In genomic region chr7:918118-918425, GRCh38 we compare ENCODE assay signal across 23 cellular contexts. TPM values are rescaled to one million over a fixed set of nuclear protein-coding genes. Genes with fewer than 3 reads are reported as not detected.
A peak's percentile ranks its signal among the peaks of the same experiment; 100 is the strongest.
DNase-seq lines count a peak whose midpoint lies in the region; ATAC-seq and TF ChIP-seq lines count a peak whose summit lies in the region.
"Had no signal": no experiment of that assay in that cellular context is flagged by ENCODE, and none has a peak within 500 bp of the region (broad histone marks: within the 10 kb centered on the region; RNA-seq: fewer than 3 reads in every experiment).

No MANE protein-coding gene starts in this region.

- peaks cover 10% of the 10 kb centered on the region for H3K27me3 Mint-ChIP-seq in activated naive CD4-positive, alpha-beta T cell treated with anti-CD3 and anti-CD28 coated beads, Interleukin-2, amount 10 ng/mL, durations not matched to agents 7 days and 5 days
- H3K27me3 Mint-ChIP-seq in Calu3 (ENCODE audit: unreplicated experiment): no peaks in the 10 kb centered on the region
- H3K27me3 Mint-ChIP-seq: activated CD4-positive, alpha-beta T cell treated with anti-CD3 and anti-CD28 coated beads, Interleukin-2, amount 10 ng/mL, durations not matched to agents 24 days and 14 days; activated T-cell treated with anti-CD3 and anti-CD28 coated beads, Interleukin-2, amount 50 U/mL, for 24 hours; CD4-positive, alpha-beta T cell had no signal

- H3K4me3 Mint-ChIP-seq in activated naive CD4-positive, alpha-beta T cell treated with anti-CD3 and anti-CD28 coated beads, Interleukin-2, amount 10 ng/mL, durations not matched to agents 7 days and 5 days: no peak overlapping the region
- H3K4me3 Mint-ChIP-seq in Calu3 (ENCODE audit: low read depth, unreplicated experiment): no peak overlapping the region
- H3K4me3 Mint-ChIP-seq: activated CD4-positive, alpha-beta T cell treated with anti-CD3 and anti-CD28 coated beads, Interleukin-2, amount 10 ng/mL, durations not matched to agents 24 days and 14 days; activated T-cell treated with anti-CD3 and anti-CD28 coated beads, Interleukin-2, amount 50 U/mL, for 24 hours; brain; CD4-positive, alpha-beta T cell; GM23338; IgD-negative memory B cell; stimulated activated effector memory CD8-positive, alpha-beta T cell treated with anti-CD3 and anti-CD28 coated beads, Interleukin-12 subunit alpha, Interleukin-12 subunit beta, amount 100 ng/mL, for 72 hours had no signal

- no peak for TF ChIP-seq CTCF in Calu3 (IDR thresholded peaks at IDR 0.05; ENCODE audit: unreplicated experiment)
- TF ChIP-seq CTCF in mucosa of descending colon (IDR thresholded peaks at IDR 0.05): no peak

- no peaks in the 10 kb centered on the region for H3K36me3 Mint-ChIP-seq in activated naive CD4-positive, alpha-beta T cell treated with anti-CD3 and anti-CD28 coated beads, Interleukin-2, amount 10 ng/mL, durations not matched to agents 7 days and 5 days
- H3K36me3 Mint-ChIP-seq in Calu3 (ENCODE audit: insufficient read depth, unreplicated experiment): peaks cover 84% of the 10 kb centered on the region
- H3K36me3 Mint-ChIP-seq: brain, IgD-negative memory B cell, neural progenitor cell had no signal

- intact Hi-C loops in Calu3 (cut with micrococcal nuclease; ENCODE audit: unreplicated experiment): no loop called here
- intact Hi-C loops in mucosa of descending colon (cut with DNase I, micrococcal nuclease): no loop called here

- H3K4me1 Mint-ChIP-seq in activated naive CD4-positive, alpha-beta T cell treated with anti-CD3 and anti-CD28 coated beads, Interleukin-2, amount 10 ng/mL, durations not matched to agents 7 days and 5 days: peaks cover 16% of the 10 kb centered on the region
- H3K4me1 Mint-ChIP-seq in Calu3 (ENCODE audit: low read depth, unreplicated experiment): peaks cover 68% of the 10 kb centered on the region
- H3K4me1 Mint-ChIP-seq: GM23338 had no signal

- no peaks in the 10 kb centered on the region for H3K9me3 ChIP-seq in mucosa of descending colon
- H3K9me3 ChIP-seq: A549, adrenal gland, esophagus muscularis mucosa had no signal

- H3K9me3 Mint-ChIP-seq in activated naive CD4-positive, alpha-beta T cell treated with anti-CD3 and anti-CD28 coated beads, Interleukin-2, amount 10 ng/mL, durations not matched to agents 7 days and 5 days: no peaks in the 10 kb centered on the region
- H3K9me3 Mint-ChIP-seq in Calu3 (ENCODE audit: low read depth, unreplicated experiment): no peaks in the 10 kb centered on the region
- H3K9me3 Mint-ChIP-seq: activated CD4-positive, alpha-beta T cell treated with anti-CD3 and anti-CD28 coated beads, Interleukin-2, amount 10 ng/mL, durations not matched to agents 24 days and 14 days; activated T-cell treated with anti-CD3 and anti-CD28 coated beads, Interleukin-2, amount 50 U/mL, for 24 hours; CD4-positive, alpha-beta T cell; GM23338; IgD-negative memory B cell; neural progenitor cell; stimulated activated effector memory CD8-positive, alpha-beta T cell treated with anti-CD3 and anti-CD28 coated beads, Interleukin-12 subunit alpha, Interleukin-12 subunit beta, amount 100 ng/mL, for 72 hours had no signal

- peaks cover 58% of the 10 kb centered on the region for H3K4me1 ChIP-seq in mucosa of descending colon (ENCODE audit: low read depth)
- H3K4me1 ChIP-seq: adrenal gland, neural progenitor cell had no signal

- peak overlapping the region; percentile 13 for H3K27ac ChIP-seq in temporal lobe (ENCODE audit: low read depth, low read length)
- H3K27ac ChIP-seq: A549, adrenal gland, esophagus muscularis mucosa, neural progenitor cell had no signal

- BruUV-seq in Calu3 (replicated peaks; lab: Mats Ljungman, UMichigan): no TSS peak

- DNase-seq in activated naive CD4-positive, alpha-beta T cell treated with anti-CD3 and anti-CD28 coated beads, Interleukin-2, amount 50 U/mL, for 16 hours: peak; percentile 2
- DNase-seq in activated naive CD4-positive, alpha-beta T cell treated with anti-CD3 and anti-CD28 coated beads, Interleukin-2, amount 10 ng/mL, durations not matched to agents 7 days and 5 days: no peak
- DNase-seq in Calu3: no peak
- peak in 2 of 3 donors; percentile 21 to 42 for DNase-seq in mucosa of descending colon
- DNase-seq in epidermal melanocyte (ENCODE audit: insufficient read length, low spot score): no peak
- no peak for DNase-seq in activated gamma-delta T cell treated with Interleukin-2 at 50 U/mL for 16 hours
- no peak for DNase-seq in amniotic stem cell (lab: John Stamatoyannopoulos, UW)
- DNase-seq: activated CD4-positive, alpha-beta T cell treated with anti-CD3 and anti-CD28 coated beads, Interleukin-2, amount 10 ng/mL, durations not matched to agents 24 days and 14 days; AML-193; cerebellar nuclear complex; foreskin fibroblast; NCI-H748 treated with DMSO at 0.1 percent for 48 hours had no signal

- CTCF ChIA-PET in activated naive CD4-positive, alpha-beta T cell treated with anti-CD3 and anti-CD28 coated beads, Interleukin-2, amount 10 ng/mL, durations not matched to agents 7 days and 5 days (lab: Charles Lee): no interaction called here
- CTCF ChIA-PET in Calu3 (lab: Charles Lee): interaction anchor here (1.0 kb wide), 1 partner anchor 11 kb away, joined by 4 read pairs; no protein-coding TSS in a partner anchor

- no peak overlapping the region for H3K4me3 ChIP-seq in mucosa of descending colon
- H3K4me3 ChIP-seq: A549, adrenal gland, esophagus muscularis mucosa, GM23338, neural progenitor cell had no signal

- no peak overlapping the region for H3K27ac Mint-ChIP-seq in activated naive CD4-positive, alpha-beta T cell treated with anti-CD3 and anti-CD28 coated beads, Interleukin-2, amount 10 ng/mL, durations not matched to agents 7 days and 5 days
- peak overlapping the region; percentile 69 for H3K27ac Mint-ChIP-seq in Calu3 (ENCODE audit: unreplicated experiment)
- H3K27ac Mint-ChIP-seq: activated CD4-positive, alpha-beta T cell treated with anti-CD3 and anti-CD28 coated beads, Interleukin-2, amount 10 ng/mL, durations not matched to agents 24 days and 14 days; activated T-cell treated with anti-CD3 and anti-CD28 coated beads, Interleukin-2, amount 50 U/mL, for 24 hours; CD4-positive, alpha-beta T cell; GM23338; IgD-negative memory B cell; neural progenitor cell; stimulated activated effector memory CD8-positive, alpha-beta T cell treated with anti-CD3 and anti-CD28 coated beads, Interleukin-12 subunit alpha, Interleukin-12 subunit beta, amount 100 ng/mL, for 72 hours had no signal

- no peaks in the 10 kb centered on the region for H3K36me3 ChIP-seq in mucosa of descending colon (ENCODE audit: low read depth)
- H3K36me3 ChIP-seq: adrenal gland, neural progenitor cell had no signal

- no peak for ATAC-seq in mucosa of descending colon
- ATAC-seq: A549; GM23338; stimulated activated effector memory CD8-positive, alpha-beta T cell treated with anti-CD3 and anti-CD28 coated beads, Interleukin-12 subunit alpha, Interleukin-12 subunit beta, amount 100 ng/mL, for 72 hours had no signal

RNA-seq across cellular contexts. Expression of gene ADAP1, which starts 36.4 kb away (rescaled TPM):
- total RNA-seq in Calu3 (2022) (173 and 220 TPM in 2 replicates), mucosa of descending colon (100 to 1,000 TPM in 1 of 3 donors, 10 to 100 TPM in 2; 80.7 to 153 (median 98.8) TPM), temporal lobe (32.0 TPM)

RNA-seq across cellular contexts. Expression of gene GET4, which starts 41.7 kb away (rescaled TPM):
- total RNA-seq in Calu3 (2022) (145 and 167 TPM in 2 replicates), mucosa of descending colon (10 to 100 TPM; 36.9 to 48.8 (median 48.2) TPM), temporal lobe (17.7 TPM)

RNA-seq across cellular contexts. Expression of gene COX19, which starts 57.3 kb away (rescaled TPM):
- total RNA-seq in Calu3 (2022) (37.4 and 39.1 TPM in 2 replicates), mucosa of descending colon (10 to 100 TPM; 14.9 to 20.9 (median 15.8) TPM), temporal lobe (13.3 TPM)

Comparison
In these comparisons a context has a peak if more than half of its experiments do, and no peak if none do; other contexts are left out.
1. DNase-seq: peak in activated naive CD4-positive, alpha-beta T cell treated with anti-CD3 and anti-CD28 coated beads, Interleukin-2, amount 50 U/mL, for 16 hours (single experiment) and mucosa of descending colon (2 of 3); none in activated naive CD4-positive, alpha-beta T cell treated with anti-CD3 and anti-CD28 coated beads, Interleukin-2, amount 10 ng/mL, durations not matched to agents 7 days and 5 days (single experiment), Calu3 (single experiment), epidermal melanocyte (single experiment), activated gamma-delta T cell treated with Interleukin-2 at 50 U/mL for 16 hours (single experiment) and amniotic stem cell (single experiment).